8 cellular contexts compared by ENCODE assay signal in genomic region chr7:157139142-157140117, GRCh38. TPM values are rescaled to one million over a fixed set of nuclear protein-coding genes. Genes with fewer than 3 reads are reported as not detected.
A peak's percentile ranks its signal among the peaks of the same experiment; 100 is the strongest.
DNase-seq lines count a peak whose midpoint lies in the region; ATAC-seq and TF ChIP-seq lines count a peak whose summit lies in the region.

No MANE protein-coding gene starts in this region.

- H3K9ac ChIP-seq in Loucy (ENCODE audit: low read depth, low read length, poor library complexity, severe bottlenecking) = peak overlapping the region; percentile 92

- DNase-seq in Daoy (ENCODE audit: low read depth) = peak; percentile 76
- peak; percentile 45 for DNase-seq in activated T-cell treated with anti-CD3 and anti-CD28 coated beads, Interleukin-2, amount 50 U/mL, for 4 hours
- DNase-seq in fibroblast of mammary gland (ENCODE audit: low read depth) = peak; percentile 24
- peak; percentile 87 for DNase-seq in osteocyte (ENCODE audit: extremely low spot score, unreplicated experiment)
- DNase-seq in type B pancreatic cell (ENCODE audit: extremely low spot score, unreplicated experiment) = no peak
- no peak for DNase-seq in D341Med (ENCODE audit: low spot score)

- H3K9me3 ChIP-seq in Loucy (ENCODE audit: insufficient read depth, low read depth, low read length) = no peaks in the 10 kb centered on the region

- peak overlapping the region; percentile 91 for H3K4me3 Mint-ChIP-seq in activated T-cell treated with anti-CD3 and anti-CD28 coated beads, Interleukin-2, amount 50 U/mL, for 4 hours
- H3K4me3 Mint-ChIP-seq in osteocyte (ENCODE audit: unreplicated experiment) = peak overlapping the region; percentile 83
- H3K4me3 Mint-ChIP-seq in type B pancreatic cell = peak overlapping the region; percentile 92

- no peaks in the 10 kb centered on the region for H3K9me2 ChIP-seq in Loucy (replicated peaks; ENCODE audit: low read depth, low read length)

- H3K27me3 ChIP-seq in Loucy (ENCODE audit: insufficient read depth, low read length, poor library complexity, severe bottlenecking) = no peaks in the 10 kb centered on the region

- peaks cover 45% of the 10 kb centered on the region for H3K4me1 Mint-ChIP-seq in activated T-cell treated with anti-CD3 and anti-CD28 coated beads, Interleukin-2, amount 50 U/mL, for 4 hours (ENCODE audit: low read depth)
- H3K4me1 Mint-ChIP-seq in osteocyte (ENCODE audit: unreplicated experiment) = peaks cover 31% of the 10 kb centered on the region
- peaks cover 39% of the 10 kb centered on the region for H3K4me1 Mint-ChIP-seq in type B pancreatic cell (ENCODE audit: unreplicated experiment)

- H3F3A ChIP-seq in Loucy (ENCODE audit: low read depth) = no peaks in the 10 kb centered on the region

- H2AFZ ChIP-seq in Loucy (ENCODE audit: low read length) = no peak overlapping the region

- peak; percentile 46 for ATAC-seq in GM21825 (IDR thresholded peaks at IDR 0.05; ENCODE audit: unreplicated experiment)
- ATAC-seq in activated T-cell treated with anti-CD3 and anti-CD28 coated beads, Interleukin-2, amount 50 U/mL, for 4 hours = peak; percentile 80 to 81

- no peaks in the 10 kb centered on the region for H3K9me3 Mint-ChIP-seq in activated T-cell treated with anti-CD3 and anti-CD28 coated beads, Interleukin-2, amount 50 U/mL, for 4 hours
- H3K9me3 Mint-ChIP-seq in osteocyte (ENCODE audit: unreplicated experiment) = no peaks in the 10 kb centered on the region
- peaks cover 4% of the 10 kb centered on the region for H3K9me3 Mint-ChIP-seq in type B pancreatic cell

- no peaks in the 10 kb centered on the region for H3K36me3 ChIP-seq in Loucy (ENCODE audit: insufficient read depth, low read length)

- no peak for TF ChIP-seq CTCF in Loucy (conservative IDR thresholded peaks at IDR 0.05; ENCODE audit: low read length)
- TF ChIP-seq CTCF in fibroblast of mammary gland (conservative IDR thresholded peaks at IDR 0.05; ENCODE audit: control insufficient read depth, insufficient read depth, low read depth, low read length) = no peak
- no peak for TF ChIP-seq CTCF in osteocyte (IDR thresholded peaks at IDR 0.05)
- TF ChIP-seq CTCF in type B pancreatic cell (conservative IDR thresholded peaks at IDR 0.05) = no peak

- H3K4me1 ChIP-seq in Loucy (ENCODE audit: insufficient read depth, low read length, poor library complexity, severe bottlenecking) = peaks cover 43% of the 10 kb centered on the region

- peaks cover 54% of the 10 kb centered on the region for H4K20me1 ChIP-seq in Loucy (ENCODE audit: insufficient read depth, low read length, poor library complexity, severe bottlenecking)

- H3K4me3 ChIP-seq in Loucy (ENCODE audit: low read length, poor library complexity, severe bottlenecking) (peak overlapping the region; percentile 91), fibroblast of mammary gland (ENCODE audit: control insufficient read depth, low read depth, low read length) (peak overlapping the region; percentile 90)

- H3K27ac Mint-ChIP-seq in osteocyte (ENCODE audit: unreplicated experiment) = peak overlapping the region; percentile 78
- peak overlapping the region; percentile 75 for H3K27ac Mint-ChIP-seq in type B pancreatic cell

- peaks cover 59% of the 10 kb centered on the region for H3K79me2 ChIP-seq in Loucy (ENCODE audit: insufficient read depth, low read length)

- peak overlapping the region; percentile 84 for H3K4me2 ChIP-seq in Loucy (ENCODE audit: low read depth, low read length, poor library complexity, severe bottlenecking)

- peaks cover 24% of the 10 kb centered on the region for H3K36me3 Mint-ChIP-seq in activated T-cell treated with anti-CD3 and anti-CD28 coated beads, Interleukin-2, amount 50 U/mL, for 4 hours (ENCODE audit: insufficient read depth)
- H3K36me3 Mint-ChIP-seq in osteocyte (ENCODE audit: unreplicated experiment) (peaks cover 6% of the 10 kb centered on the region), type B pancreatic cell (peaks cover 29% of the 10 kb centered on the region)

- H3K27me3 Mint-ChIP-seq in activated T-cell treated with anti-CD3 and anti-CD28 coated beads, Interleukin-2, amount 50 U/mL, for 4 hours (ENCODE audit: low read depth) = no peaks in the 10 kb centered on the region
- H3K27me3 Mint-ChIP-seq in osteocyte (ENCODE audit: unreplicated experiment) (no peaks in the 10 kb centered on the region), type B pancreatic cell (no peaks in the 10 kb centered on the region)

RNA-seq across cellular contexts. Expression of gene UBE3C, which starts 0.7 kb away (rescaled TPM):
- 114 and 115 TPM in 2 replicates for total RNA-seq in Daoy (2014; rRNA removed; shearing (Covaris generic))
- 10 to 100 TPM; 94.2 to 95.7 (median 94.6) TPM for total RNA-seq in activated T-cell treated with anti-CD3 and anti-CD28 coated beads, Interleukin-2, amount 50 U/mL, for 4 hours
- total RNA-seq in osteocyte (59.6 and 62.9 TPM in 2 replicates), type B pancreatic cell (ENCODE audit: low replicate concordance) (51.6 and 59.3 TPM in 2 replicates)

Comparison
In these comparisons a context has a peak if more than half of its experiments do, and no peak if none do; other contexts are left out.
1. DNase-seq: peak in Daoy (single experiment), activated T-cell treated with anti-CD3 and anti-CD28 coated beads, Interleukin-2, amount 50 U/mL, for 4 hours (single experiment), fibroblast of mammary gland (single experiment) and osteocyte (single experiment); none in type B pancreatic cell (single experiment) and D341Med (single experiment).
2. Peak in every context shown above with its lines, with median percentiles within 50 percentile points of each other: H3K4me3 Mint-ChIP-seq.